ENCODE assay signal across 8 cellular contexts in genomic region chr3:184176377-184177330, GRCh38. TPM values are rescaled to one million over a fixed set of nuclear protein-coding genes. Genes with fewer than 3 reads are reported as not detected.
DNase-seq lines count a peak whose midpoint lies in the region; ATAC-seq and TF ChIP-seq lines count a peak whose summit lies in the region.

No MANE protein-coding gene starts in this region.

- H3K27ac ChIP-seq in H9 (ENCODE audit: insufficient read length, low read depth, low read length) (peak overlapping the region; percentile 72), mesenchymal stem cell (ENCODE audit: low read length, poor library complexity, severe bottlenecking) (peak overlapping the region; percentile 94), tibial artery (peak overlapping the region; percentile 97 to 99)

- H2BK120ac ChIP-seq in H9 (ENCODE audit: low read depth, low read length, poor library complexity, severe bottlenecking) (no peak overlapping the region), mesenchymal stem cell (ENCODE audit: low read depth, low read length) (no peak overlapping the region)

- no peak overlapping the region for H4K91ac ChIP-seq in H9 (ENCODE audit: insufficient read length, low read depth, low read length)
- peak overlapping the region; percentile 84 for H4K91ac ChIP-seq in mesenchymal stem cell (ENCODE audit: low read length)

- H2AFZ ChIP-seq in H9 (ENCODE audit: low read length): no peak overlapping the region
- no peak overlapping the region for H2AFZ ChIP-seq in mesenchymal stem cell (ENCODE audit: low read depth, low read length)

- peak overlapping the region; percentile 97 for H3K4me2 ChIP-seq in H9 (ENCODE audit: insufficient read depth, insufficient read length, low read length)
- peak overlapping the region; percentile 84 for H3K4me2 ChIP-seq in mesenchymal stem cell (ENCODE audit: low read length, poor library complexity, severe bottlenecking)

- H3K23ac ChIP-seq in H9 (ENCODE audit: insufficient read length, low read depth, low read length) (no peak overlapping the region), mesenchymal stem cell (ENCODE audit: low read length in 2 of 2) (peak overlapping the region in 1 of 2 experiments; percentile 77)

- H3K36me3 Mint-ChIP-seq in H9 (ENCODE audit: insufficient read depth in 1 of 3, low read depth in 3 of 3): peaks cover 36 to 65% (median 56%) of the 10 kb centered on the region in 3 experiments
- peaks cover 50% of the 10 kb centered on the region for H3K36me3 Mint-ChIP-seq in endothelial cell (ENCODE audit: low read depth, unreplicated experiment)

- H2BK5ac ChIP-seq in H9 (ENCODE audit: insufficient read length, low read length) (no peak overlapping the region), mesenchymal stem cell (ENCODE audit: low read depth, low read length, poor library complexity, severe bottlenecking) (peak overlapping the region; percentile 67)

- H2BK15ac ChIP-seq in H9 (ENCODE audit: low read depth, low read length) (no peak overlapping the region), mesenchymal stem cell (ENCODE audit: low read depth, poor library complexity, severe bottlenecking) (peak overlapping the region; percentile 20)

- TF ChIP-seq CTCF in AG04449 (IDR thresholded peaks at IDR 0.05; ENCODE audit: insufficient read depth, low read length, missing control alignments) (no peak), H9 (conservative IDR thresholded peaks at IDR 0.05) (no peak), endothelial cell (IDR thresholded peaks at IDR 0.05; ENCODE audit: unreplicated experiment) (no peak), tibial artery (IDR thresholded peaks at IDR 0.05) (no peak)

- H3K4me1 Mint-ChIP-seq in H9: peaks cover 18 to 31% of the 10 kb centered on the region in 2 experiments
- peaks cover 38% of the 10 kb centered on the region for H3K4me1 Mint-ChIP-seq in endothelial cell (ENCODE audit: unreplicated experiment)

- H3K9me3 ChIP-seq in H9 (ENCODE audit: control insufficient read depth, low read depth, low read length) (no peaks in the 10 kb centered on the region), mesenchymal stem cell (ENCODE audit: control insufficient read depth, low read length) (no peaks in the 10 kb centered on the region), tibial artery (no peaks in the 10 kb centered on the region)

- intact Hi-C loops in tibial artery (cut with DNase I; ENCODE audit: low total_unique reads): no loop called here

- peak overlapping the region; percentile 67 for H3K14ac ChIP-seq in H9 (ENCODE audit: insufficient read depth, low read length)
- H3K14ac ChIP-seq in mesenchymal stem cell (ENCODE audit: low read length in 2 of 2): peak overlapping the region in 1 of 2 experiments; percentile 95

- H3K9ac ChIP-seq in H9 (ENCODE audit: extremely low read depth, insufficient read length, low read length) (peak overlapping the region; percentile 55), mesenchymal stem cell (ENCODE audit: low read length) (peak overlapping the region; percentile 98)

- CTCF ChIA-PET in AG04449 (lab: Yijun Ruan, JAX): interaction anchor here (0.6 to 2.0 kb wide), 8 partner anchors 8 to 281 kb away, joined by 3 to 10 read pairs (median 4); partner anchors contain the start of gene EEF1AKMT4

- no peaks in the 10 kb centered on the region; the same call in 1 of the 2 replicates for H3K4me1 ChIP-seq in H9 (ENCODE audit: insufficient read depth, low read length)
- H3K4me1 ChIP-seq in mesenchymal stem cell (ENCODE audit: control insufficient read depth, insufficient read depth, low read depth, low read length): peaks cover 37% of the 10 kb centered on the region
- H3K4me1 ChIP-seq in tibial artery: peaks cover 0 to 37% (median 28%) of the 10 kb centered on the region in 4 donors

- H3T11ph ChIP-seq in H9 (ENCODE audit: low read length): no peak overlapping the region

- no peak overlapping the region for H3K56ac ChIP-seq in H9 (ENCODE audit: insufficient read length, low read depth, low read length)

- H3K4ac ChIP-seq in H9 (ENCODE audit: low read depth, low read length) (no peak overlapping the region), mesenchymal stem cell (ENCODE audit: low read depth in 1 of 2, low read length in 2 of 2) (peak overlapping the region in 1 of 2 experiments; percentile 91)

- H2AK5ac ChIP-seq in H9 (ENCODE audit: insufficient read length, low read length) (no peak overlapping the region), mesenchymal stem cell (ENCODE audit: low read length, severe bottlenecking) (peak overlapping the region; percentile 42)

- H4K8ac ChIP-seq in H9 (replicated peaks; ENCODE audit: insufficient read length, low read depth, low read length): no peak overlapping the region
- H4K8ac ChIP-seq in mesenchymal stem cell (ENCODE audit: low read length): peak overlapping the region; percentile 88

- H3K4me3 ChIP-seq in AG04449 (ENCODE audit: low read depth, low read length): peak overlapping the region; percentile 99
- peak overlapping the region; percentile 53 to 96 for H3K4me3 ChIP-seq in mesenchymal stem cell (ENCODE audit: insufficient read depth in 1 of 2, low read depth in 1 of 2, low read length in 2 of 2)
- peak overlapping the region; percentile 95 to 100 for H3K4me3 ChIP-seq in tibial artery

- no CpG with 5 or more reads among the region's 19 CpGs for WGBS in H9 (ENCODE audit: extremely low coverage, insufficient read length, low lambda C conversion rate)
- 14% methylated on average over 18 of the region's 19 CpGs for WGBS in mesenchymal stem cell

- H2BK12ac ChIP-seq in H9 (ENCODE audit: insufficient read length, low read depth, low read length): no peak overlapping the region
- peak overlapping the region; percentile 22 to 88 for H2BK12ac ChIP-seq in mesenchymal stem cell (ENCODE audit: low read length in 2 of 2)

- no peak overlapping the region for H2BK20ac ChIP-seq in H9 (ENCODE audit: low read depth, low read length, poor library complexity, severe bottlenecking)

- H3K4me3 Mint-ChIP-seq in H9: peak overlapping the region; percentile 95 to 96
- peak overlapping the region; percentile 99 for H3K4me3 Mint-ChIP-seq in endothelial cell (ENCODE audit: unreplicated experiment)

- ATAC-seq in SK-N-SH treated with all-trans-retinoic acid at 6 μM for 48 hours: peak; percentile 86

- H4K5ac ChIP-seq in H9 (ENCODE audit: insufficient read length, low read depth, low read length): no peak overlapping the region

- peaks cover 51 to 54% of the 10 kb centered on the region in 2 experiments for H3K36me3 ChIP-seq in mesenchymal stem cell (ENCODE audit: control insufficient read depth in 1 of 2, insufficient read depth in 2 of 2, low read depth in 1 of 2, low read length in 2 of 2)
- peaks cover 46 to 65% (median 55%) of the 10 kb centered on the region in 3 donors for H3K36me3 ChIP-seq in tibial artery

- peaks cover 7% of the 10 kb centered on the region for H3K79me1 ChIP-seq in H9 (ENCODE audit: insufficient read depth, low read depth, low read length, poor library complexity, severe bottlenecking)
- H3K79me1 ChIP-seq in mesenchymal stem cell (replicated peaks; ENCODE audit: low read length, poor library complexity, severe bottlenecking): peaks cover 11% of the 10 kb centered on the region

- H4K20me1 ChIP-seq in H9 (ENCODE audit: control insufficient read depth, insufficient read depth, insufficient read length): peaks cover 3% of the 10 kb centered on the region

- H3K27me3 ChIP-seq in H9 (ENCODE audit: insufficient read depth, low read length) (no peaks in the 10 kb centered on the region), mesenchymal stem cell (ENCODE audit: control insufficient read depth in 1 of 2, insufficient read depth in 1 of 2, low read length in 2 of 2) (no peaks in the 10 kb centered on the region), tibial artery (no peaks in the 10 kb centered on the region)

- peaks cover 9% of the 10 kb centered on the region; the same call in 1 of the 2 replicates for H3K79me2 ChIP-seq in H9 (ENCODE audit: insufficient read depth, low read length)

- POLR2A ChIA-PET in AG04449 (lab: Yijun Ruan, JAX): interaction anchor here (0.6 to 2.4 kb wide), 9 partner anchors 9 to 223 kb away, joined by 3 to 43 read pairs (median 5); partner anchors contain the start of genes ABCF3, DVL3 and EIF2B5

- H3K27me3 Mint-ChIP-seq in H9 (ENCODE audit: low read depth): no peaks in the 10 kb centered on the region
- peaks cover 18% of the 10 kb centered on the region for H3K27me3 Mint-ChIP-seq in endothelial cell (ENCODE audit: unreplicated experiment)

- H3K27ac Mint-ChIP-seq in H9 (peak overlapping the region; percentile 99 to 100 (median 99)), endothelial cell (ENCODE audit: unreplicated experiment) (peak overlapping the region; percentile 92)

- H3K18ac ChIP-seq in H9 (ENCODE audit: insufficient read length, low read depth, low read length) (peak overlapping the region; percentile 50), mesenchymal stem cell (ENCODE audit: low read depth in 1 of 2, low read length in 2 of 2) (peak overlapping the region; percentile 75 to 90)

- H3K9me3 Mint-ChIP-seq in H9 (no peaks in the 10 kb centered on the region), endothelial cell (ENCODE audit: unreplicated experiment) (no peaks in the 10 kb centered on the region)

- DNase-seq in AG04449 (ENCODE audit: low read depth, low spot score): peak; percentile 77
- peak; percentile 94 for DNase-seq in H9
- peak; percentile 71 for DNase-seq in endothelial cell (ENCODE audit: low spot score)
- DNase-seq in mesenchymal stem cell: peak; percentile 98
- DNase-seq in tibial artery: peak; percentile 82 to 89
- DNase-seq in NCI-H345 (lab: John Stamatoyannopoulos, UW): no peak
- DNase-seq in activated CD4-positive, CD25-positive, alpha-beta regulatory T cell treated with anti-CD3 and anti-CD28 coated beads, Interleukin-2, amount 50 U/mL, for 72 hours: no peak

- H3K23me2 ChIP-seq in H9 (ENCODE audit: insufficient read length, low read depth, low read length, poor library complexity, severe bottlenecking): peaks cover 16% of the 10 kb centered on the region

RNA-seq across cellular contexts. Expression of gene AP2M1, which starts 2.0 kb away (rescaled TPM):
- total RNA-seq in H9 (2021) (443 and 459 TPM in 2 replicates), endothelial cell (ENCODE audit: unreplicated experiment) (401 TPM)
- polyA plus RNA-seq in mesenchymal stem cell (2013, experiment 1 of 2): 465 TPM
- polyA plus RNA-seq in mesenchymal stem cell (2013, experiment 2 of 2): 472 TPM

RNA-seq across cellular contexts. Expression of gene ABCF3, which starts 9.3 kb away (rescaled TPM):
- total RNA-seq in H9 (2021): 56.1 and 58.4 TPM in 2 replicates
- total RNA-seq in endothelial cell (ENCODE audit: unreplicated experiment): 68.1 TPM
- 24.1 TPM for polyA plus RNA-seq in mesenchymal stem cell (2013, experiment 1 of 2)
- 23.9 TPM for polyA plus RNA-seq in mesenchymal stem cell (2013, experiment 2 of 2)

RNA-seq across cellular contexts. Expression of gene DVL3, which starts 21.5 kb away (rescaled TPM):
- total RNA-seq in H9 (2021) (64.7 and 69.7 TPM in 2 replicates), endothelial cell (ENCODE audit: unreplicated experiment) (103 TPM)
- polyA plus RNA-seq in mesenchymal stem cell (2013, experiment 1 of 2): 67.6 TPM
- 65.3 TPM for polyA plus RNA-seq in mesenchymal stem cell (2013, experiment 2 of 2)

RNA-seq across cellular contexts. Expression of gene EIF2B5, which starts 41.5 kb away (rescaled TPM):
- total RNA-seq in H9 (2021) (38.4 and 42.0 TPM in 2 replicates), endothelial cell (ENCODE audit: unreplicated experiment) (37.0 TPM)
- 22.7 TPM for polyA plus RNA-seq in mesenchymal stem cell (2013, experiment 1 of 2)
- 22.7 TPM for polyA plus RNA-seq in mesenchymal stem cell (2013, experiment 2 of 2)

RNA-seq across cellular contexts. Expression of gene VWA5B2, which starts 52.7 kb away (rescaled TPM):
- total RNA-seq in H9 (2021) (2.7 TPM in 2 replicates), endothelial cell (ENCODE audit: unreplicated experiment) (1.1 TPM)
- polyA plus RNA-seq in mesenchymal stem cell (2013, experiment 1 of 2): not detected
- polyA plus RNA-seq in mesenchymal stem cell (2013, experiment 2 of 2): not detected

Comparison
In these comparisons a context has a peak if more than half of its experiments do, and no peak if none do; other contexts are left out.
1. DNase-seq: peak in AG04449 (single experiment), H9 (single experiment), endothelial cell (single experiment), mesenchymal stem cell (single experiment) and tibial artery (2 of 2); none in NCI-H345 (single experiment) and activated CD4-positive, CD25-positive, alpha-beta regulatory T cell treated with anti-CD3 and anti-CD28 coated beads, Interleukin-2, amount 50 U/mL, for 72 hours (single experiment).
2. Peak in every context shown above with its lines, with median percentiles within 50 percentile points of each other: H3K4me3 ChIP-seq and H3K27ac ChIP-seq.